22 cellular contexts compared by ENCODE assay signal in genomic region chr19:34540811-34541557, GRCh38.
"Had no signal": no experiment of that assay in that cellular context is flagged by ENCODE, and none has a peak within 500 bp of the region (broad histone marks: within the 10 kb centered on the region; RNA-seq: fewer than 3 reads in every experiment).

No MANE protein-coding gene starts in this region.

- H3K27me3 ChIP-seq: hepatocyte, pancreas, testis, tibial nerve, upper lobe of right lung, vagina had no signal

- ATAC-seq: foreskin keratinocyte; left colon; left ventricle myocardium superior; pancreas; right cardiac atrium; stimulated activated naive B cell treated with anti-CD40 and anti-IgM and Interleukin-4, amounts not matched to agents 10 μg/mL and 1 μg/mL and 100 μg/mL, for 72 hours; stimulated activated naive CD8-positive, alpha-beta T cell treated with anti-CD3 and anti-CD28 coated beads, Interleukin-15, amount 100 ng/mL, for 72 hours; upper lobe of right lung had no signal

- DNase-seq: dermis blood vessel endothelial cell; endodermal cell; erythroblast; foreskin keratinocyte; kidney; left colon; left ventricle myocardium superior; mesenchymal stem cell; naive B cell; occipital lobe; pancreas; right cardiac atrium; stimulated activated CD4-positive, alpha-beta T cell treated with anti-CD3 and anti-CD28 coated beads, Interleukin-4, amount 100 ng/mL, for 24 hours; stimulated activated naive B cell treated with anti-CD40 and anti-IgM and Interleukin-4, amounts not matched to agents 10 μg/mL and 1 μg/mL and 100 μg/mL, for 72 hours; stimulated activated naive CD8-positive, alpha-beta T cell treated with anti-CD3 and anti-CD28 coated beads, Interleukin-15, amount 100 ng/mL, for 72 hours; testis; upper lobe of right lung had no signal

- H3K4me2 ChIP-seq: hepatocyte, smooth muscle cell had no signal

- H3K36me3 ChIP-seq: pancreas, tibial nerve, upper lobe of right lung, vagina had no signal

- H3K4me3 ChIP-seq: hepatocyte, lung, pancreas, smooth muscle cell, testis, tibial nerve, upper lobe of right lung, vagina had no signal

- H3K27ac ChIP-seq: foreskin keratinocyte, hepatocyte, pancreas, testis, tibial nerve, upper lobe of right lung, vagina had no signal

- H3K4me1 ChIP-seq: foreskin keratinocyte, pancreas, testis, tibial nerve, upper lobe of right lung, vagina had no signal

- H3K79me2 ChIP-seq: hepatocyte had no signal
